14 cellular contexts compared by ENCODE assay signal in genomic region chr14:38042356-38042755, GRCh38.
DNase-seq lines count a peak whose midpoint lies in the region; ATAC-seq and TF ChIP-seq lines count a peak whose summit lies in the region.
"Had no signal": no experiment of that assay in that cellular context is flagged by ENCODE, and none has a peak within 500 bp of the region (broad histone marks: within the 10 kb centered on the region; RNA-seq: fewer than 3 reads in every experiment).

No MANE protein-coding gene starts in this region.

- H3K27ac Mint-ChIP-seq in endodermal cell = no peak overlapping the region
- no peak overlapping the region for H3K27ac Mint-ChIP-seq in CD14-positive monocyte
- H3K27ac Mint-ChIP-seq: T-cell had no signal

- H3K27me3 Mint-ChIP-seq in endodermal cell (ENCODE audit: insufficient read depth) (peaks cover 24% of the 10 kb centered on the region), CD14-positive monocyte (ENCODE audit: low read depth in 3 of 3) (peaks cover 0 to 6% (median 1%) of the 10 kb centered on the region in 3 donors)
- H3K27me3 Mint-ChIP-seq: T-cell had no signal

- H3K36me3 Mint-ChIP-seq in endodermal cell (ENCODE audit: low read depth) = no peaks in the 10 kb centered on the region
- H3K36me3 Mint-ChIP-seq in CD14-positive monocyte = no peaks in the 10 kb centered on the region
- H3K36me3 Mint-ChIP-seq: T-cell had no signal

- intact Hi-C loops in CD14-positive monocyte (cut with micrococcal nuclease) = no loop called here

- peaks cover 49% of the 10 kb centered on the region for H3K27me3 ChIP-seq in endodermal cell (ENCODE audit: control insufficient read depth, insufficient read depth, low read length, poor library complexity, severe bottlenecking)
- H3K27me3 ChIP-seq: BLaER1 treated with 17β-estradiol and CSF1 and Interleukin-3, amounts not matched to agents 10 nM and 100 nM had no signal

- 77% methylated on average over 3 to 6 of the region's 7 CpGs for WGBS in endodermal cell (ENCODE audit: insufficient coverage in 1 of 2, insufficient read length in 1 of 2), 2 experiments

- DNase-seq in AG09309 (ENCODE audit: low read depth) = peak; percentile 69
- DNase-seq in LoVo (ENCODE audit: low spot score) = peak; percentile 59
- DNase-seq in endodermal cell = peak; percentile 54
- peak; percentile 10 for DNase-seq in mucosa of gallbladder (ENCODE audit: low spot score)
- DNase-seq in NCI-H345 (lab: John Stamatoyannopoulos, UW) = no peak
- DNase-seq in stimulated activated CD4-positive, alpha-beta T cell treated with anti-CD3 and anti-CD28 coated beads, Interleukin-1b, Interleukin-23, amount 100 ng/mL, for 48 hours = no peak
- DNase-seq in CD14-positive monocyte (ENCODE audit: low spot score) = no peak
- DNase-seq: amygdala, NCI-H1694, retina, T-cell had no signal

- ATAC-seq in GM18907 (IDR thresholded peaks at IDR 0.05; ENCODE audit: unreplicated experiment) = no peak
- ATAC-seq: T-cell had no signal

- H3K4me1 Mint-ChIP-seq in endodermal cell (no peaks in the 10 kb centered on the region), CD14-positive monocyte (no peaks in the 10 kb centered on the region)

- no peaks in the 10 kb centered on the region for H3K4me1 ChIP-seq in endodermal cell (ENCODE audit: control insufficient read depth, insufficient read depth, low read length)
- H3K4me1 ChIP-seq: BLaER1 treated with 17β-estradiol and CSF1 and Interleukin-3, amounts not matched to agents 10 nM and 100 nM had no signal

- H3K36me3 ChIP-seq in endodermal cell (ENCODE audit: control insufficient read depth, insufficient read depth, low read length) = no peaks in the 10 kb centered on the region
- H3K36me3 ChIP-seq: BLaER1 treated with 17β-estradiol and CSF1 and Interleukin-3, amounts not matched to agents 10 nM and 100 nM had no signal

- TF ChIP-seq CTCF in AG09309 (IDR thresholded peaks at IDR 0.05; ENCODE audit: control insufficient read depth, insufficient read depth, low read depth, low read length, missing control alignments) (no peak), endodermal cell (conservative IDR thresholded peaks at IDR 0.05) (no peak), CD14-positive monocyte (IDR thresholded peaks at IDR 0.05) (no peak)

- H3K27ac ChIP-seq in endodermal cell (ENCODE audit: low read depth, low read length) = no peak overlapping the region
- H3K27ac ChIP-seq: BLaER1 treated with 17β-estradiol and CSF1 and Interleukin-3, amounts not matched to agents 10 nM and 100 nM; HL-60 had no signal

- no peak overlapping the region for H3K4me3 Mint-ChIP-seq in endodermal cell
- H3K4me3 Mint-ChIP-seq in CD14-positive monocyte = no peak overlapping the region
- H3K4me3 Mint-ChIP-seq: T-cell had no signal

- H3K9me3 ChIP-seq in endodermal cell (ENCODE audit: control insufficient read depth, low read length) = peaks cover 4% of the 10 kb centered on the region
- H3K9me3 ChIP-seq: BLaER1 treated with 17β-estradiol and CSF1 and Interleukin-3, amounts not matched to agents 10 nM and 100 nM had no signal

- no peaks in the 10 kb centered on the region for H3K9me3 Mint-ChIP-seq in endodermal cell
- H3K9me3 Mint-ChIP-seq in CD14-positive monocyte = no peaks in the 10 kb centered on the region
- H3K9me3 Mint-ChIP-seq: T-cell had no signal

- no peak overlapping the region for H3K9ac ChIP-seq in endodermal cell (ENCODE audit: extremely low read depth, low read length, poor library complexity, severe bottlenecking)
- H3K9ac ChIP-seq: BLaER1 treated with 17β-estradiol and CSF1 and Interleukin-3, amounts not matched to agents 10 nM and 100 nM had no signal

- H3K4me3 ChIP-seq in AG09309 (ENCODE audit: control insufficient read depth, low read depth, low read length) (no peak overlapping the region), endodermal cell (ENCODE audit: low read length) (no peak overlapping the region)
- H3K4me3 ChIP-seq: BLaER1 treated with 17β-estradiol and CSF1 and Interleukin-3, amounts not matched to agents 10 nM and 100 nM had no signal

Comparison
In these comparisons a context has a peak if more than half of its experiments do, and no peak if none do; other contexts are left out.
1. DNase-seq: peak in AG09309 (single experiment), LoVo (single experiment), endodermal cell (single experiment) and mucosa of gallbladder (single experiment); none in NCI-H345 (single experiment), stimulated activated CD4-positive, alpha-beta T cell treated with anti-CD3 and anti-CD28 coated beads, Interleukin-1b, Interleukin-23, amount 100 ng/mL, for 48 hours (single experiment) and CD14-positive monocyte (single experiment).